ENCODE assay signal across 9 cellular contexts in the genomic region with DNA sequence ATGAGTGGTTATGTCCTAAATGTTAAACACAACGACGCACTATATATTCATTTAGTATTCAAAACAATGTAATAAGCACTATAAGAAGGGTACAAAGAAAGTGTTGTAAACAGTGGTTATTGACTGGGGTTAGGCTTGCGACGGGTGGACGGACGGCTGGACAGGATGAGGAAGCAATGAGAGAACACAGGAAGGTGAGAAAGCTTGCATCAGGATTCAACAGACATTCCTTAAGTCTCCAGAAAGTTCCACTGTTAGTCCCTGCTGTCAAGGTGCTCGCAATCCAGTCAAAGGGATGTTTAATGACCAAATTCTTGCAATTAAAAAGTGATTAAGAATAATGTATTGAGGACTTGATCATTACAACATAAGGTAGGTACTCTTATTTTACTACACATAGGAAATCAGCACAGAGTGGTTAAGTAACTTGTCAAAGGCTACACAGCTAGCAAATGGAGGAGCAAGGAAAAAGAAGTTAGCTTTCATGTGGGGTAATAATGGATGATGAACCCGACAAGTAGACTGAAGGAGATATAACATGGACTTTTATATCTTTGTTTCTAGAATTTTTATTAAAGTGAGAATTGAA. TPM values are rescaled to one million over a fixed set of nuclear protein-coding genes. Genes with fewer than 3 reads are reported as not detected.
A peak's percentile ranks its signal among the peaks of the same experiment; 100 is the strongest.
DNase-seq lines count a peak whose midpoint lies in the region; ATAC-seq and TF ChIP-seq lines count a peak whose summit lies in the region.
"Had no signal": no experiment of that assay in that cellular context is flagged by ENCODE, and none has a peak within 500 bp of the region (broad histone marks: within the 10 kb centered on the region; RNA-seq: fewer than 3 reads in every experiment).

No MANE protein-coding gene starts in this region.

- no peaks in the 10 kb centered on the region for H3K9me2 ChIP-seq in Loucy (replicated peaks; ENCODE audit: low read depth, low read length)

- H3K79me2 ChIP-seq in Loucy (ENCODE audit: insufficient read depth, low read length), result peaks cover 39% of the 10 kb centered on the region

- intact Hi-C loops in Right ventricle myocardium inferior (cut with DNase I), result loop anchor here (10.0 kb wide), 1 partner anchor 531 kb away; the partner anchor contains the start of gene MR1
- intact Hi-C loops in Right ventricle myocardium superior (cut with DNase I), result no loop called here
- intact Hi-C loops in ascending aorta (cut with DNase I), result loop anchor here (5.0 to 10.0 kb wide), 2 partner anchors 521 to 649 kb away; partner anchors contain the start of gene STX6
- intact Hi-C loops in posterior vena cava (cut with DNase I), result no loop called here

- no peaks in the 10 kb centered on the region for H3K27me3 ChIP-seq in Loucy (ENCODE audit: insufficient read depth, low read length, poor library complexity, severe bottlenecking)
- no peaks in the 10 kb centered on the region for H3K27me3 ChIP-seq in ascending aorta
- no peaks in the 10 kb centered on the region for H3K27me3 ChIP-seq in kidney epithelial cell (ENCODE audit: control insufficient read depth, insufficient read depth, low read length)

- H2AFZ ChIP-seq in Loucy (ENCODE audit: low read length), result peak overlapping the region; percentile 98

- H3K4me2 ChIP-seq in Loucy (ENCODE audit: low read depth, low read length, poor library complexity, severe bottlenecking), result peak overlapping the region; percentile 99

- H3K36me3 ChIP-seq in Loucy (ENCODE audit: insufficient read depth, low read length) (no peaks in the 10 kb centered on the region), ascending aorta (no peaks in the 10 kb centered on the region), kidney epithelial cell (ENCODE audit: control insufficient read depth, insufficient read depth, low read length) (no peaks in the 10 kb centered on the region)

- TF ChIP-seq CTCF in Loucy (conservative IDR thresholded peaks at IDR 0.05; ENCODE audit: low read length), result no peak
- no peak for TF ChIP-seq CTCF in ascending aorta (IDR thresholded peaks at IDR 0.05)
- no peak for TF ChIP-seq CTCF in kidney epithelial cell (IDR thresholded peaks at IDR 0.05; ENCODE audit: insufficient read depth, low read length, poor library complexity, severe bottlenecking)

- H3K4me1 ChIP-seq in Loucy (ENCODE audit: insufficient read depth, low read length, poor library complexity, severe bottlenecking) (peaks cover 41% of the 10 kb centered on the region), ascending aorta (peaks cover 0 to 11% of the 10 kb centered on the region in 2 donors)

- H3F3A ChIP-seq in Loucy (ENCODE audit: low read depth), result no peaks in the 10 kb centered on the region

- H3K27ac ChIP-seq in ascending aorta (peak overlapping the region; percentile 82 to 87), substantia nigra (ENCODE audit: low read depth, low read length, poor library complexity, severe bottlenecking) (peak overlapping the region; percentile 85)

- DNase-seq in Right ventricle myocardium inferior (ENCODE audit: missing footprints) (no peak), Right ventricle myocardium superior (no peak), ascending aorta (ENCODE audit: low spot score in 2 of 2) (no peak), kidney epithelial cell (ENCODE audit: low read depth) (no peak), substantia nigra (lab: John Stamatoyannopoulos, UW) (peak in 3 of 49 donors; percentile 6 to 28 (median 11)), NCI-H345 (lab: John Stamatoyannopoulos, UW) (no peak), posterior vena cava (ENCODE audit: low spot score) (no peak)

- peak; percentile 7 for ATAC-seq in Right ventricle myocardium inferior
- no peak for ATAC-seq in Right ventricle myocardium superior (ENCODE audit: poor library complexity)

- peak overlapping the region; percentile 91 for H3K4me3 ChIP-seq in Loucy (ENCODE audit: low read length, poor library complexity, severe bottlenecking)
- H3K4me3 ChIP-seq in ascending aorta, result peak overlapping the region; percentile 80 to 86
- peak overlapping the region; percentile 89 for H3K4me3 ChIP-seq in kidney epithelial cell (ENCODE audit: low read depth, low read length)

- H3K9me3 ChIP-seq in Loucy (ENCODE audit: insufficient read depth, low read depth, low read length) (no peaks in the 10 kb centered on the region), ascending aorta (no peaks in the 10 kb centered on the region)

- H4K20me1 ChIP-seq in Loucy (ENCODE audit: insufficient read depth, low read length, poor library complexity, severe bottlenecking), result peaks cover 31% of the 10 kb centered on the region

- H3K9ac ChIP-seq in Loucy (ENCODE audit: low read depth, low read length, poor library complexity, severe bottlenecking), result peak overlapping the region; percentile 91

RNA-seq across cellular contexts. Expression of gene ACBD6, which starts 1.0 kb away (rescaled TPM):
- total RNA-seq in Right ventricle myocardium inferior (17.8 TPM), Right ventricle myocardium superior (16.2 TPM), ascending aorta (67.7 TPM), kidney epithelial cell (73.2 and 86.5 TPM in 2 replicates), posterior vena cava (10 to 100 TPM; 26.8 to 30.2 TPM)

RNA-seq across cellular contexts. Expression of gene OVAAL, which starts 55.4 kb away (rescaled TPM):
- 2.0 TPM for total RNA-seq in Right ventricle myocardium inferior
- total RNA-seq in Right ventricle myocardium superior, result 1.1 TPM
- total RNA-seq in ascending aorta, result not detected
- not detected in 2 replicates for total RNA-seq in kidney epithelial cell
- not detected for total RNA-seq in posterior vena cava
- total RNA-seq: glomerular endothelial cell had no signal

Comparison
In these comparisons a context has a peak if more than half of its experiments do, and no peak if none do; other contexts are left out.
1. intact Hi-C loops: an anchor here in Right ventricle myocardium inferior (10.0 kb wide) and ascending aorta (5.0 to 10.0 kb wide); none called in Right ventricle myocardium superior and posterior vena cava.